In genomic region chr1:36248250-36248894, GRCh38 we compare ENCODE assay signal across 1 cellular context.
TF ChIP-seq lines count a peak whose summit lies in the region.

No MANE protein-coding gene starts in this region.

TF ChIP-seq in HepG2, 621 proteins besides CTCF, POLR2A, EP300 and RAD21 (continued from another document):
- TF ChIP-seq ZBTB40 (IDR thresholded peaks at IDR 0.05) = no peak
- TF ChIP-seq ZBTB40 (CRISPR knock-in tag; IDR thresholded peaks at IDR 0.05) = no peak
- peak; percentile 60 for TF ChIP-seq ZNF331 (CRISPR knock-in tag; IDR thresholded peaks at IDR 0.05)
- no peak for TF ChIP-seq ZHX1 (CRISPR knock-in tag; IDR thresholded peaks at IDR 0.05; ENCODE audit: low read depth)
- TF ChIP-seq, protein P1, sequence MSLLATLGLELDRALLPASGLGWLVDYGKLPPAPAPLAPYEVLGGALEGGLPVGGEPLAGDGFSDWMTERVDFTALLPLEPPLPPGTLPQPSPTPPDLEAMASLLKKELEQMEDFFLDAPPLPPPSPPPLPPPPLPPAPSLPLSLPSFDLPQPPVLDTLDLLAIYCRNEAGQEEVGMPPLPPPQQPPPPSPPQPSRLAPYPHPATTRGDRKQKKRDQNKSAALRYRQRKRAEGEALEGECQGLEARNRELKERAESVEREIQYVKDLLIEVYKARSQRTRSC (CRISPR knock-in tag; IDR thresholded peaks at IDR 0.05; ENCODE audit: low read depth) = no peak
- TF ChIP-seq, protein P2, sequence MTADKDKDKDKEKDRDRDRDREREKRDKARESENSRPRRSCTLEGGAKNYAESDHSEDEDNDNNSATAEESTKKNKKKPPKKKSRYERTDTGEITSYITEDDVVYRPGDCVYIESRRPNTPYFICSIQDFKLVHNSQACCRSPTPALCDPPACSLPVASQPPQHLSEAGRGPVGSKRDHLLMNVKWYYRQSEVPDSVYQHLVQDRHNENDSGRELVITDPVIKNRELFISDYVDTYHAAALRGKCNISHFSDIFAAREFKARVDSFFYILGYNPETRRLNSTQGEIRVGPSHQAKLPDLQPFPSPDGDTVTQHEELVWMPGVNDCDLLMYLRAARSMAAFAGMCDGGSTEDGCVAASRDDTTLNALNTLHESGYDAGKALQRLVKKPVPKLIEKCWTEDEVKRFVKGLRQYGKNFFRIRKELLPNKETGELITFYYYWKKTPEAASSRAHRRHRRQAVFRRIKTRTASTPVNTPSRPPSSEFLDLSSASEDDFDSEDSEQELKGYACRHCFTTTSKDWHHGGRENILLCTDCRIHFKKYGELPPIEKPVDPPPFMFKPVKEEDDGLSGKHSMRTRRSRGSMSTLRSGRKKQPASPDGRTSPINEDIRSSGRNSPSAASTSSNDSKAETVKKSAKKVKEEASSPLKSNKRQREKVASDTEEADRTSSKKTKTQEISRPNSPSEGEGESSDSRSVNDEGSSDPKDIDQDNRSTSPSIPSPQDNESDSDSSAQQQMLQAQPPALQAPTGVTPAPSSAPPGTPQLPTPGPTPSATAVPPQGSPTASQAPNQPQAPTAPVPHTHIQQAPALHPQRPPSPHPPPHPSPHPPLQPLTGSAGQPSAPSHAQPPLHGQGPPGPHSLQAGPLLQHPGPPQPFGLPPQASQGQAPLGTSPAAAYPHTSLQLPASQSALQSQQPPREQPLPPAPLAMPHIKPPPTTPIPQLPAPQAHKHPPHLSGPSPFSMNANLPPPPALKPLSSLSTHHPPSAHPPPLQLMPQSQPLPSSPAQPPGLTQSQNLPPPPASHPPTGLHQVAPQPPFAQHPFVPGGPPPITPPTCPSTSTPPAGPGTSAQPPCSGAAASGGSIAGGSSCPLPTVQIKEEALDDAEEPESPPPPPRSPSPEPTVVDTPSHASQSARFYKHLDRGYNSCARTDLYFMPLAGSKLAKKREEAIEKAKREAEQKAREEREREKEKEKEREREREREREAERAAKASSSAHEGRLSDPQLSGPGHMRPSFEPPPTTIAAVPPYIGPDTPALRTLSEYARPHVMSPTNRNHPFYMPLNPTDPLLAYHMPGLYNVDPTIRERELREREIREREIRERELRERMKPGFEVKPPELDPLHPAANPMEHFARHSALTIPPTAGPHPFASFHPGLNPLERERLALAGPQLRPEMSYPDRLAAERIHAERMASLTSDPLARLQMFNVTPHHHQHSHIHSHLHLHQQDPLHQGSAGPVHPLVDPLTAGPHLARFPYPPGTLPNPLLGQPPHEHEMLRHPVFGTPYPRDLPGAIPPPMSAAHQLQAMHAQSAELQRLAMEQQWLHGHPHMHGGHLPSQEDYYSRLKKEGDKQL (CRISPR knock-in tag; IDR thresholded peaks at IDR 0.05; ENCODE audit: low read depth) = no peak
- TF ChIP-seq, protein P3, sequence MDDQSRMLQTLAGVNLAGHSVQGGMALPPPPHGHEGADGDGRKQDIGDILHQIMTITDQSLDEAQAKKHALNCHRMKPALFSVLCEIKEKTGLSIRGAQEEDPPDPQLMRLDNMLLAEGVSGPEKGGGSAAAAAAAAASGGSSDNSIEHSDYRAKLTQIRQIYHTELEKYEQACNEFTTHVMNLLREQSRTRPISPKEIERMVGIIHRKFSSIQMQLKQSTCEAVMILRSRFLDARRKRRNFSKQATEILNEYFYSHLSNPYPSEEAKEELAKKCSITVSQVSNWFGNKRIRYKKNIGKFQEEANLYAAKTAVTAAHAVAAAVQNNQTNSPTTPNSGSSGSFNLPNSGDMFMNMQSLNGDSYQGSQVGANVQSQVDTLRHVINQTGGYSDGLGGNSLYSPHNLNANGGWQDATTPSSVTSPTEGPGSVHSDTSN (CRISPR knock-in tag; IDR thresholded peaks at IDR 0.05; ENCODE audit: borderline replicate concordance) = no peak
- no peak for TF ChIP-seq ZNF703 (CRISPR knock-in tag; IDR thresholded peaks at IDR 0.05; ENCODE audit: borderline replicate concordance)
- peak; percentile 46 for TF ChIP-seq ATF7 (IDR thresholded peaks at IDR 0.05)
- peak; percentile 60; the same call in 1 of the 2 replicates for TF ChIP-seq ATF7 (CRISPR knock-in tag; IDR thresholded peaks at IDR 0.05)
- TF ChIP-seq, protein P4, sequence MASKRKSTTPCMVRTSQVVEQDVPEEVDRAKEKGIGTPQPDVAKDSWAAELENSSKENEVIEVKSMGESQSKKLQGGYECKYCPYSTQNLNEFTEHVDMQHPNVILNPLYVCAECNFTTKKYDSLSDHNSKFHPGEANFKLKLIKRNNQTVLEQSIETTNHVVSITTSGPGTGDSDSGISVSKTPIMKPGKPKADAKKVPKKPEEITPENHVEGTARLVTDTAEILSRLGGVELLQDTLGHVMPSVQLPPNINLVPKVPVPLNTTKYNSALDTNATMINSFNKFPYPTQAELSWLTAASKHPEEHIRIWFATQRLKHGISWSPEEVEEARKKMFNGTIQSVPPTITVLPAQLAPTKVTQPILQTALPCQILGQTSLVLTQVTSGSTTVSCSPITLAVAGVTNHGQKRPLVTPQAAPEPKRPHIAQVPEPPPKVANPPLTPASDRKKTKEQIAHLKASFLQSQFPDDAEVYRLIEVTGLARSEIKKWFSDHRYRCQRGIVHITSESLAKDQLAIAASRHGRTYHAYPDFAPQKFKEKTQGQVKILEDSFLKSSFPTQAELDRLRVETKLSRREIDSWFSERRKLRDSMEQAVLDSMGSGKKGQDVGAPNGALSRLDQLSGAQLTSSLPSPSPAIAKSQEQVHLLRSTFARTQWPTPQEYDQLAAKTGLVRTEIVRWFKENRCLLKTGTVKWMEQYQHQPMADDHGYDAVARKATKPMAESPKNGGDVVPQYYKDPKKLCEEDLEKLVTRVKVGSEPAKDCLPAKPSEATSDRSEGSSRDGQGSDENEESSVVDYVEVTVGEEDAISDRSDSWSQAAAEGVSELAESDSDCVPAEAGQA (IDR thresholded peaks at IDR 0.05; ENCODE audit: low read depth) = no peak
- TF ChIP-seq, protein P4 (CRISPR knock-in tag; IDR thresholded peaks at IDR 0.05; ENCODE audit: borderline replicate concordance) = no peak
- no peak for TF ChIP-seq JDP2 (CRISPR knock-in tag; IDR thresholded peaks at IDR 0.05; ENCODE audit: borderline replicate concordance)
